Comparison of ENCODE assay signal across 11 cellular contexts in genomic region chr5:177477701-177478477, GRCh38. TPM values are rescaled to one million over a fixed set of nuclear protein-coding genes. Genes with fewer than 3 reads are reported as not detected.
DNase-seq lines count a peak whose midpoint lies in the region; ATAC-seq lines count a peak whose summit lies in the region.
"Had no signal": no experiment of that assay in that cellular context is flagged by ENCODE, and none has a peak within 500 bp of the region (broad histone marks: within the 10 kb centered on the region; RNA-seq: fewer than 3 reads in every experiment).

No MANE protein-coding gene starts in this region.

- WGBS in neuronal stem cell (ENCODE audit: extremely low coverage in 2 of 2, insufficient read length in 2 of 2, insufficient replicate concordance in 1 of 2), 2 donors = no CpG with 5 or more reads among the region's 13 CpGs

- no peak overlapping the region for H2BK15ac ChIP-seq in neuronal stem cell (ENCODE audit: low read length)

- H2BK12ac ChIP-seq in neuronal stem cell (ENCODE audit: low read length) = no peak overlapping the region

- H3K27me3 Mint-ChIP-seq in activated naive CD8-positive, alpha-beta T cell treated with anti-CD3 and anti-CD28 coated beads for 36 hours = no peaks in the 10 kb centered on the region

- ATAC-seq in GM19463 (IDR thresholded peaks at IDR 0.05; ENCODE audit: unreplicated experiment) = no peak

- DNase-seq in EH (ENCODE audit: low read depth) (peak; percentile 59), neuronal stem cell (ENCODE audit: low spot score) (no peak), NCI-H226 (no peak)
- DNase-seq in activated naive CD8-positive, alpha-beta T cell treated with anti-CD3 and anti-CD28 coated beads for 36 hours = no peak
- DNase-seq in activated CD4-positive, CD25-positive, alpha-beta regulatory T cell (lab: John Stamatoyannopoulos, UW) = no peak
- DNase-seq: activated CD4-positive, alpha-beta T cell treated with anti-CD3 and anti-CD28 coated beads for 48 hours; DMS79; NCI-H1436 treated with DMSO at 0.1 percent for 48 hours had no signal

- no peak overlapping the region for H3K4me2 ChIP-seq in neuronal stem cell (ENCODE audit: insufficient read depth, low read length, poor library complexity, severe bottlenecking)

- no peak overlapping the region for H3K18ac ChIP-seq in neuronal stem cell (ENCODE audit: low read length)

- H3K4me3 Mint-ChIP-seq in activated naive CD8-positive, alpha-beta T cell treated with anti-CD3 and anti-CD28 coated beads for 36 hours = no peak overlapping the region

- H2BK5ac ChIP-seq in neuronal stem cell (ENCODE audit: low read length) = peak overlapping the region; percentile 42

- no peak overlapping the region for H3K27ac ChIP-seq in neuronal stem cell (replicated peaks; ENCODE audit: low read length)
- H3K27ac ChIP-seq: cardiac muscle cell had no signal

- no peak overlapping the region for H3K23ac ChIP-seq in neuronal stem cell (ENCODE audit: low read depth, low read length, poor library complexity)

- H3K36me3 Mint-ChIP-seq in activated naive CD8-positive, alpha-beta T cell treated with anti-CD3 and anti-CD28 coated beads for 36 hours = peaks cover 8% of the 10 kb centered on the region

- no peak overlapping the region for H2AK5ac ChIP-seq in neuronal stem cell (ENCODE audit: low read depth, low read length)

- no peaks in the 10 kb centered on the region for H3K27me3 ChIP-seq in neuronal stem cell (ENCODE audit: control insufficient read depth in 3 of 3, insufficient read depth in 3 of 3, low read depth in 1 of 3, low read length in 3 of 3)
- H3K27me3 ChIP-seq: cardiac muscle cell had no signal

- no peak overlapping the region for H2BK120ac ChIP-seq in neuronal stem cell (ENCODE audit: low read depth, low read length)

- peaks cover 8 to 14% of the 10 kb centered on the region in 2 donors for H3K4me1 ChIP-seq in neuronal stem cell (ENCODE audit: control insufficient read depth in 2 of 2, insufficient read depth in 1 of 2, low read depth in 1 of 2, low read length in 2 of 2)

- H2AFZ ChIP-seq in neuronal stem cell (ENCODE audit: low read length) = no peak overlapping the region

- peak overlapping the region; percentile 97 for H3K27ac Mint-ChIP-seq in activated naive CD8-positive, alpha-beta T cell treated with anti-CD3 and anti-CD28 coated beads for 36 hours

- peaks cover 19 to 34% of the 10 kb centered on the region in 2 donors for H3K36me3 ChIP-seq in neuronal stem cell (replicated peaks in 1 of 2; ENCODE audit: control insufficient read depth in 2 of 2, insufficient read depth in 2 of 2, low read length in 2 of 2)

- no peak overlapping the region for H4K91ac ChIP-seq in neuronal stem cell (ENCODE audit: low read depth, low read length, poor library complexity)

- no peak overlapping the region for H3K9ac ChIP-seq in neuronal stem cell (ENCODE audit: low read depth, low read length, poor library complexity)

- peaks cover 7% of the 10 kb centered on the region for H3K79me1 ChIP-seq in neuronal stem cell (ENCODE audit: low read depth, low read length)

- no peak overlapping the region for H3K14ac ChIP-seq in neuronal stem cell (ENCODE audit: low read length)

- no peaks in the 10 kb centered on the region for H3K9me3 Mint-ChIP-seq in activated naive CD8-positive, alpha-beta T cell treated with anti-CD3 and anti-CD28 coated beads for 36 hours

- no peak overlapping the region for H3K4me3 ChIP-seq in neuronal stem cell (ENCODE audit: low read length in 2 of 2)
- H3K4me3 ChIP-seq: cardiac muscle cell, heart left ventricle had no signal

- peaks cover 54% of the 10 kb centered on the region for H3K4me1 Mint-ChIP-seq in activated naive CD8-positive, alpha-beta T cell treated with anti-CD3 and anti-CD28 coated beads for 36 hours

- H3K9me3 ChIP-seq in neuronal stem cell (replicated peaks in 1 of 2; ENCODE audit: control insufficient read depth in 2 of 2, insufficient read depth in 1 of 2, low read depth in 1 of 2, low read length in 2 of 2) = peaks cover 0 to 1% of the 10 kb centered on the region in 2 donors
- H3K9me3 ChIP-seq: heart left ventricle had no signal

- H3K4ac ChIP-seq in neuronal stem cell (ENCODE audit: low read length) = no peak overlapping the region

- H4K8ac ChIP-seq in neuronal stem cell (ENCODE audit: low read depth, low read length) = no peak overlapping the region

RNA-seq across cellular contexts. Expression of gene DBN1, which starts 4.5 kb away (rescaled TPM):
- 100 to 1,000 TPM; 100 to 106 TPM for total RNA-seq in activated naive CD8-positive, alpha-beta T cell treated with anti-CD3 and anti-CD28 coated beads for 36 hours
- 205 TPM for polyA plus RNA-seq in neuronal stem cell (2013, experiment 1 of 2)
- 197 TPM for polyA plus RNA-seq in neuronal stem cell (2013, experiment 2 of 2)

RNA-seq across cellular contexts. Expression of gene PDLIM7, which starts 19.5 kb away (rescaled TPM):
- total RNA-seq in activated naive CD8-positive, alpha-beta T cell treated with anti-CD3 and anti-CD28 coated beads for 36 hours = 10 to 100 TPM; 38.5 to 41.9 TPM
- polyA plus RNA-seq in neuronal stem cell (2013, experiment 1 of 2) = 206 TPM
- polyA plus RNA-seq in neuronal stem cell (2013, experiment 2 of 2) = 193 TPM

RNA-seq across cellular contexts. Expression of gene PRR7, which starts 31.3 kb away (rescaled TPM):
- 10 to 100 TPM; 21.5 to 21.8 TPM for total RNA-seq in activated naive CD8-positive, alpha-beta T cell treated with anti-CD3 and anti-CD28 coated beads for 36 hours
- polyA plus RNA-seq in neuronal stem cell (2013, experiment 1 of 2) = 26.8 TPM
- 26.8 TPM for polyA plus RNA-seq in neuronal stem cell (2013, experiment 2 of 2)

RNA-seq across cellular contexts. Expression of gene DOK3, which starts 31.7 kb away (rescaled TPM):
- total RNA-seq in activated naive CD8-positive, alpha-beta T cell treated with anti-CD3 and anti-CD28 coated beads for 36 hours = 1 to 10 TPM; 8.2 to 8.6 TPM
- polyA plus RNA-seq in neuronal stem cell (2013, experiment 1 of 2) = 1.2 TPM
- 1.2 TPM for polyA plus RNA-seq in neuronal stem cell (2013, experiment 2 of 2)

RNA-seq across cellular contexts. Expression of gene DDX41, which starts 38.9 kb away (rescaled TPM):
- 100 to 1,000 TPM; 211 to 220 TPM for total RNA-seq in activated naive CD8-positive, alpha-beta T cell treated with anti-CD3 and anti-CD28 coated beads for 36 hours
- 67.4 TPM for polyA plus RNA-seq in neuronal stem cell (2013, experiment 1 of 2)
- 68.2 TPM for polyA plus RNA-seq in neuronal stem cell (2013, experiment 2 of 2)
